Comparison of ENCODE assay signal across 14 cellular contexts in genomic region chr19:55228403-55229031, GRCh38. TPM values are rescaled to one million over a fixed set of nuclear protein-coding genes. Genes with fewer than 3 reads are reported as not detected.
DNase-seq lines count a peak whose midpoint lies in the region; ATAC-seq and TF ChIP-seq lines count a peak whose summit lies in the region.
"Had no signal": no experiment of that assay in that cellular context is flagged by ENCODE, and none has a peak within 500 bp of the region (broad histone marks: within the 10 kb centered on the region; RNA-seq: fewer than 3 reads in every experiment).

TMEM86B (minus strand) TSS chr19:55228763; CDS start chr19:55228741, 22 bp downstream.

- POLR2A ChIA-PET in PC-9 (lab: Charles Lee; ENCODE audit: unreplicated experiment) = interaction anchor here (0.5 kb wide), 1 partner anchor 97 kb away, joined by 7 read pairs; no protein-coding TSS in a partner anchor

- no peaks in the 10 kb centered on the region for H3K9me3 Mint-ChIP-seq in Calu3 (ENCODE audit: low read depth, unreplicated experiment)
- H3K9me3 Mint-ChIP-seq in effector memory CD8-positive, alpha-beta T cell = no peaks in the 10 kb centered on the region

- ATAC-seq in GM18517 (IDR thresholded peaks at IDR 0.05; ENCODE audit: unreplicated experiment) (no peak), HG03139 (IDR thresholded peaks at IDR 0.05; ENCODE audit: unreplicated experiment) (no peak)
- no peak for ATAC-seq in effector memory CD8-positive, alpha-beta T cell (replicated peaks)

- H2BK120ac ChIP-seq in neuronal stem cell (ENCODE audit: low read depth, low read length) = no peak within 1 kb of the TSS

- H3K27ac Mint-ChIP-seq in Calu3 (ENCODE audit: unreplicated experiment) = no peak within 1 kb of the TSS
- H3K27ac Mint-ChIP-seq in effector memory CD8-positive, alpha-beta T cell = peak within 1 kb of the TSS in 1 of 2 donors; percentile 88
- H3K27ac Mint-ChIP-seq: activated naive CD8-positive, alpha-beta T cell had no signal

- H3K27me3 ChIP-seq in PC-9 (ENCODE audit: insufficient read depth, low read depth) (no peaks in the 10 kb centered on the region), neuronal stem cell (ENCODE audit: control insufficient read depth in 3 of 3, insufficient read depth in 3 of 3, low read depth in 1 of 3, low read length in 3 of 3) (no peaks in the 10 kb centered on the region)
- H3K27me3 ChIP-seq: BLaER1 treated with 17β-estradiol and CSF1 and Interleukin-3, amounts not matched to agents 10 nM and 100 nM; MG63 had no signal

- no peaks in the 10 kb centered on the region for H3K9me2 ChIP-seq in PC-9 (ENCODE audit: insufficient read depth)

- H3K79me1 ChIP-seq in neuronal stem cell (ENCODE audit: low read depth, low read length) = peaks cover 7% of the 10 kb centered on the region

- no peak within 1 kb of the TSS for H2AK5ac ChIP-seq in neuronal stem cell (ENCODE audit: low read depth, low read length)

- H3K36me3 Mint-ChIP-seq in Calu3 (ENCODE audit: insufficient read depth, unreplicated experiment) = peaks cover 58% of the 10 kb centered on the region
- H3K36me3 Mint-ChIP-seq in effector memory CD8-positive, alpha-beta T cell (ENCODE audit: insufficient read depth) = peaks cover 69% of the 10 kb centered on the region

- no peak within 1 kb of the TSS for H2BK15ac ChIP-seq in neuronal stem cell (ENCODE audit: low read length)

- H2BK5ac ChIP-seq in neuronal stem cell (ENCODE audit: low read length) = peak within 1 kb of the TSS; percentile 24

- no peak within 1 kb of the TSS for H3K4me3 Mint-ChIP-seq in Calu3 (ENCODE audit: low read depth, unreplicated experiment)
- H3K4me3 Mint-ChIP-seq in effector memory CD8-positive, alpha-beta T cell = peak within 1 kb of the TSS in 1 of 2 donors; percentile 38
- H3K4me3 Mint-ChIP-seq: activated naive CD8-positive, alpha-beta T cell had no signal

- TF ChIP-seq POLR2A in erythroblast (IDR thresholded peaks at IDR 0.05; ENCODE audit: low read length) = peak; percentile 55

- H3K18ac ChIP-seq in neuronal stem cell (ENCODE audit: low read length) = peak within 1 kb of the TSS; percentile 6

- peaks cover 8% of the 10 kb centered on the region; the same call in 1 of the 2 replicates for H3K36me3 ChIP-seq in PC-9 (ENCODE audit: low read depth)
- H3K36me3 ChIP-seq in neuronal stem cell (replicated peaks in 1 of 2; ENCODE audit: control insufficient read depth in 2 of 2, insufficient read depth in 2 of 2, low read length in 2 of 2) = peaks cover 34 to 80% of the 10 kb centered on the region in 2 donors

- no peak within 1 kb of the TSS for H3K14ac ChIP-seq in neuronal stem cell (ENCODE audit: low read length)

- intact Hi-C loops in Calu3 (cut with micrococcal nuclease; ENCODE audit: unreplicated experiment) (no loop called here), PC-9 (cut with micrococcal nuclease; ENCODE audit: unreplicated experiment) (no loop called here)

- CTCF ChIA-PET in Calu3 (lab: Charles Lee) (no interaction called here), PC-9 (lab: Charles Lee) (no interaction called here)

- BruUV-seq in Calu3 (replicated peaks; lab: Mats Ljungman, UMichigan) = no TSS peak
- no TSS peak for BruUV-seq in PC-9 (replicated peaks; lab: Mats Ljungman, UMichigan)

- H3F3A ChIP-seq in PC-9 (ENCODE audit: insufficient read depth, low read depth) = peaks cover under 1% of the 10 kb centered on the region; the same call in 1 of the 2 replicates

- H3K4ac ChIP-seq in neuronal stem cell (ENCODE audit: low read length) = no peak within 1 kb of the TSS

- H3K9me3 ChIP-seq in PC-9 (ENCODE audit: insufficient read depth, low read depth) (no peaks in the 10 kb centered on the region), neuronal stem cell (replicated peaks in 1 of 2; ENCODE audit: control insufficient read depth in 2 of 2, insufficient read depth in 1 of 2, low read depth in 1 of 2, low read length in 2 of 2) (no peaks in the 10 kb centered on the region)
- H3K9me3 ChIP-seq: BLaER1 treated with 17β-estradiol and CSF1 and Interleukin-3, amounts not matched to agents 10 nM and 100 nM; MG63 had no signal

- no peak within 1 kb of the TSS for H3K9ac ChIP-seq in neuronal stem cell (ENCODE audit: low read depth, low read length, poor library complexity)
- H3K9ac ChIP-seq: BLaER1 treated with 17β-estradiol and CSF1 and Interleukin-3, amounts not matched to agents 10 nM and 100 nM had no signal

- H3K79me2 ChIP-seq in PC-9 (ENCODE audit: low read depth) = no peaks in the 10 kb centered on the region

- no peak within 1 kb of the TSS for H4K91ac ChIP-seq in neuronal stem cell (ENCODE audit: low read depth, low read length, poor library complexity)

- no peaks in the 10 kb centered on the region for H3K27me3 Mint-ChIP-seq in Calu3 (ENCODE audit: unreplicated experiment)
- no peaks in the 10 kb centered on the region for H3K27me3 Mint-ChIP-seq in effector memory CD8-positive, alpha-beta T cell
- H3K27me3 Mint-ChIP-seq: activated naive CD8-positive, alpha-beta T cell had no signal

- H3K27ac ChIP-seq in PC-9 = no peak within 1 kb of the TSS
- H3K27ac ChIP-seq in neuronal stem cell (replicated peaks; ENCODE audit: low read length) = no peak within 1 kb of the TSS
- H3K27ac ChIP-seq: BLaER1 treated with 17β-estradiol and CSF1 and Interleukin-3, amounts not matched to agents 10 nM and 100 nM had no signal

- no peaks in the 10 kb centered on the region for H3K4me1 Mint-ChIP-seq in Calu3 (ENCODE audit: low read depth, unreplicated experiment)
- H3K4me1 Mint-ChIP-seq in effector memory CD8-positive, alpha-beta T cell (ENCODE audit: low read depth in 2 of 2) = peaks cover 5 to 6% of the 10 kb centered on the region in 2 donors

- no peak within 1 kb of the TSS for H4K8ac ChIP-seq in neuronal stem cell (ENCODE audit: low read depth, low read length)

- H2BK12ac ChIP-seq in neuronal stem cell (ENCODE audit: low read length) = no peak within 1 kb of the TSS

- H4K20me1 ChIP-seq in PC-9 (ENCODE audit: insufficient read depth) = peaks cover 52% of the 10 kb centered on the region

- H2AFZ ChIP-seq in PC-9 (no peak within 1 kb of the TSS), neuronal stem cell (ENCODE audit: low read length) (no peak within 1 kb of the TSS)

- no peak within 1 kb of the TSS for H3K4me3 ChIP-seq in PC-9
- no peak within 1 kb of the TSS for H3K4me3 ChIP-seq in neuronal stem cell (ENCODE audit: low read length in 2 of 2)
- H3K4me3 ChIP-seq: BLaER1 treated with 17β-estradiol and CSF1 and Interleukin-3, amounts not matched to agents 10 nM and 100 nM; lung; MG63 had no signal

- TF ChIP-seq CTCF in Calu3 (IDR thresholded peaks at IDR 0.05; ENCODE audit: unreplicated experiment) (no peak), PC-9 (conservative IDR thresholded peaks at IDR 0.05) (no peak)

- H3K4me1 ChIP-seq in PC-9 (replicated peaks; ENCODE audit: insufficient read depth) (no peaks in the 10 kb centered on the region), neuronal stem cell (ENCODE audit: control insufficient read depth in 2 of 2, insufficient read depth in 1 of 2, low read depth in 1 of 2, low read length in 2 of 2) (peaks cover 0 to 2% of the 10 kb centered on the region in 2 donors)

- peak within 1 kb of the TSS; percentile 85 for H3K23ac ChIP-seq in neuronal stem cell (ENCODE audit: low read depth, low read length, poor library complexity)

- WGBS in neuronal stem cell (ENCODE audit: extremely low coverage in 2 of 2, insufficient read length in 2 of 2, insufficient replicate concordance in 1 of 2), 2 donors = no CpG with 5 or more reads among the region's 12 CpGs

- DNase-seq in Calu3 (no peak), PC-9 (no peak), erythroblast (lab: John Stamatoyannopoulos, UW) (peak; percentile 93 to 97), neuronal stem cell (ENCODE audit: low spot score) (no peak)
- no peak for DNase-seq in effector memory CD8-positive, alpha-beta T cell
- DNase-seq: activated CD4-positive, alpha-beta T cell treated with anti-CD3 and anti-CD28 coated beads, Interleukin-2, amount 50 U/mL, for 48 hours; head of caudate nucleus; MG63; stimulated activated naive CD4-positive, alpha-beta T cell treated with Interleukin-2 at 50 U/mL for 16 hours had no signal

- H3K4me2 ChIP-seq in PC-9 (no peak within 1 kb of the TSS), neuronal stem cell (ENCODE audit: insufficient read depth, low read length, poor library complexity, severe bottlenecking) (no peak within 1 kb of the TSS)
- H3K4me2 ChIP-seq: BLaER1 treated with 17β-estradiol and CSF1 and Interleukin-3, amounts not matched to agents 10 nM and 100 nM had no signal

RNA-seq across cellular contexts. Expression of gene TMEM86B, which starts in this region (rescaled TPM):
- total RNA-seq in Calu3 (2022) (14.3 and 14.7 TPM in 2 replicates), PC-9 (2021) (18.1 and 18.4 TPM in 2 replicates)
- 3.0 TPM for polyA plus RNA-seq in neuronal stem cell (2013, experiment 1 of 2)
- polyA plus RNA-seq in neuronal stem cell (2013, experiment 2 of 2) = 3.0 TPM

Comparison
In these comparisons a context has a peak if more than half of its experiments do, and no peak if none do; other contexts are left out.
1. DNase-seq: peak in erythroblast (2 of 2); none in Calu3 (single experiment), PC-9 (0 of 2), neuronal stem cell (single experiment) and effector memory CD8-positive, alpha-beta T cell (0 of 3).